In genomic region chr10:101749033-101749432, GRCh38 we compare ENCODE assay signal across 17 cellular contexts. TPM values are rescaled to one million over a fixed set of nuclear protein-coding genes. Genes with fewer than 3 reads are reported as not detected.
DNase-seq lines count a peak whose midpoint lies in the region; ATAC-seq and TF ChIP-seq lines count a peak whose summit lies in the region.
"Had no signal": no experiment of that assay in that cellular context is flagged by ENCODE, and none has a peak within 500 bp of the region (broad histone marks: within the 10 kb centered on the region; RNA-seq: fewer than 3 reads in every experiment).

No MANE protein-coding gene starts in this region.

- in situ Hi-C loops in astrocyte of the cerebellum (cut with HindIII; ENCODE audit: low sequenced_read_pairs), result no loop called here

- H3K9me3 Mint-ChIP-seq in HFFc6, result no peaks in the 10 kb centered on the region
- H3K9me3 Mint-ChIP-seq: activated T-helper 1 cell treated with anti-CD3 and anti-CD28 coated beads, Interleukin-12 subunit alpha, Interleukin-12 subunit beta, Interleukin-2, Interleukin-4 antibody, amounts not matched to agents 30 ng/mL and 10 ng/mL and 1 ng/mL, durations not matched to agents 14 hours and 24 hours and 36 hours had no signal

- POLR2A ChIA-PET in A673 (lab: Charles Lee; ENCODE audit: low non-redundant PET), result no interaction called here

- H3K36me3 ChIP-seq in A673 (ENCODE audit: insufficient read depth, low read length, poor library complexity, severe bottlenecking), result no peaks in the 10 kb centered on the region

- no peak overlapping the region for H3K27ac Mint-ChIP-seq in HFFc6
- H3K27ac Mint-ChIP-seq: activated T-helper 1 cell treated with anti-CD3 and anti-CD28 coated beads, Interleukin-12 subunit alpha, Interleukin-12 subunit beta, Interleukin-2, Interleukin-4 antibody, amounts not matched to agents 30 ng/mL and 10 ng/mL and 1 ng/mL, durations not matched to agents 14 hours and 24 hours and 36 hours; immature natural killer cell had no signal

- no peaks in the 10 kb centered on the region for H3K27me3 ChIP-seq in A673 (replicated peaks; ENCODE audit: insufficient read depth, low read depth, low read length, poor library complexity)
- H3K27me3 ChIP-seq: testis had no signal

- H3K4me3 Mint-ChIP-seq in HFFc6, result no peak overlapping the region
- H3K4me3 Mint-ChIP-seq: activated T-helper 1 cell treated with anti-CD3 and anti-CD28 coated beads, Interleukin-12 subunit alpha, Interleukin-12 subunit beta, Interleukin-2, Interleukin-4 antibody, amounts not matched to agents 30 ng/mL and 10 ng/mL and 1 ng/mL, durations not matched to agents 14 hours and 24 hours and 36 hours; immature natural killer cell had no signal

- peaks cover 7% of the 10 kb centered on the region; the same call in 1 of the 2 replicates for H3K4me1 Mint-ChIP-seq in HFFc6 (ENCODE audit: low read depth)
- H3K4me1 Mint-ChIP-seq: immature natural killer cell had no signal

- H3K27ac ChIP-seq in A673 (ENCODE audit: low read depth, low read length, poor library complexity, severe bottlenecking), result no peak overlapping the region
- H3K27ac ChIP-seq: psoas muscle, testis had no signal

- 0 out of 2 replicates have a peak, but pooled peaks have one; percentile 22 for TF ChIP-seq CTCF in A673 (conservative IDR thresholded peaks at IDR 0.05; ENCODE audit: low read depth, low read length)
- 0 out of 2 replicates have a peak, but pooled peaks have one; percentile 20 for TF ChIP-seq CTCF in HFFc6 (IDR thresholded peaks at IDR 0.05)
- TF ChIP-seq CTCF in astrocyte of the cerebellum (IDR thresholded peaks at IDR 0.05; ENCODE audit: low read depth, low read length, missing control alignments), result peak; percentile 8

- CTCF ChIA-PET in A673 (lab: Charles Lee), result interaction anchor here (0.6 kb wide), 1 partner anchor 40 kb away, joined by 5 read pairs; no protein-coding TSS in a partner anchor

- ATAC-seq in HG02798 (IDR thresholded peaks at IDR 0.05; ENCODE audit: poor library complexity, unreplicated experiment), result no peak
- ATAC-seq: psoas muscle had no signal

- no peaks in the 10 kb centered on the region for H3K36me3 Mint-ChIP-seq in HFFc6 (ENCODE audit: low read depth)

- H3K27me3 Mint-ChIP-seq in HFFc6 (ENCODE audit: insufficient read depth), result peaks cover 36% of the 10 kb centered on the region

- H3K4me3 ChIP-seq in A673 (ENCODE audit: low read depth, low read length, poor library complexity, severe bottlenecking) (no peak overlapping the region), astrocyte of the cerebellum (ENCODE audit: low read depth, low read length) (no peak overlapping the region)
- H3K4me3 ChIP-seq: psoas muscle, testis had no signal

- intact Hi-C loops in A673 (cut with micrococcal nuclease; ENCODE audit: unreplicated experiment), result no loop called here

- no peaks in the 10 kb centered on the region for H3K9me3 ChIP-seq in A673 (ENCODE audit: low read depth, low read length, poor library complexity, severe bottlenecking)
- H3K9me3 ChIP-seq: psoas muscle, testis had no signal

- no TSS peak for BruUV-seq in A673 (replicated peaks; lab: Mats Ljungman, UMichigan)

- DNase-seq in A673 (ENCODE audit: low spot score) (peak; percentile 11), HFFc6 (no peak), astrocyte of the cerebellum (ENCODE audit: low read depth) (no peak), islet precursor cell (peak; percentile 68), HuH-7.5 (ENCODE audit: low spot score) (no peak), NCI-H146 (lab: John Stamatoyannopoulos, UW) (no peak), activated gamma-delta T cell (lab: John Stamatoyannopoulos, UW) (no peak)
- DNase-seq: activated CD4-positive, alpha-beta T cell treated with anti-CD3 and anti-CD28 coated beads, Interleukin-2, amount 50 U/mL, for 48 hours; amniotic stem cell; effector CD4-positive, alpha-beta T cell; immature natural killer cell; NCI-H1092 treated with DMSO at 0.1 percent for 48 hours; NCI-H446 treated with DMSO at 0.1 percent for 48 hours; psoas muscle; testis had no signal

- H3K4me1 ChIP-seq in A673 (ENCODE audit: insufficient read depth, low read length, poor library complexity, severe bottlenecking), result no peaks in the 10 kb centered on the region
- H3K4me1 ChIP-seq: psoas muscle, testis had no signal

RNA-seq across cellular contexts. Expression of gene FGF8, which starts 26.9 kb away (rescaled TPM):
- total RNA-seq in A673 (2021), result not detected in 2 replicates
- not detected for total RNA-seq in HFFc6 (2021; fragmentation: NEBNext Ultra II Directional; extraction: Animal tissue kit (Norgen Biotek cat#: 25700))
- total RNA-seq: activated T-helper 1 cell treated with anti-CD3 and anti-CD28 coated beads, Interleukin-12 subunit alpha, Interleukin-12 subunit beta, Interleukin-2, Interleukin-4 antibody, amounts not matched to agents 30 ng/mL and 10 ng/mL and 1 ng/mL, durations not matched to agents 14 hours and 24 hours and 36 hours; psoas muscle had no signal

RNA-seq across cellular contexts. Expression of gene NPM3, which starts 34.2 kb away (rescaled TPM):
- 94.7 and 98.2 TPM in 2 replicates for total RNA-seq in A673 (2021)
- total RNA-seq in HFFc6 (2021; fragmentation: NEBNext Ultra II Directional; extraction: Animal tissue kit (Norgen Biotek cat#: 25700)), result 10 to 100 TPM; 51.8 to 64.6 (median 54.8) TPM

RNA-seq across cellular contexts. Expression of gene FBXW4, which starts 54.1 kb away (rescaled TPM):
- total RNA-seq in A673 (2021), result 19.5 and 24.0 TPM in 2 replicates
- 10 to 100 TPM; 22.9 to 33.3 (median 28.8) TPM for total RNA-seq in HFFc6 (2021; fragmentation: NEBNext Ultra II Directional; extraction: Animal tissue kit (Norgen Biotek cat#: 25700))

Comparison
In these comparisons a context has a peak if more than half of its experiments do, and no peak if none do; other contexts are left out.
1. DNase-seq: peak in A673 (single experiment) and islet precursor cell (single experiment); none in HFFc6 (single experiment), astrocyte of the cerebellum (single experiment), HuH-7.5 (single experiment), NCI-H146 (single experiment) and activated gamma-delta T cell (single experiment).
2. Peak in every context shown above with its lines, with median percentiles within 50 percentile points of each other: CTCF ChIP-seq.